In genomic region chr2:210954508-210954907, GRCh38 we compare ENCODE assay signal across 19 cellular contexts.
"Had no signal": no experiment of that assay in that cellular context is flagged by ENCODE, and none has a peak within 500 bp of the region (broad histone marks: within the 10 kb centered on the region; RNA-seq: fewer than 3 reads in every experiment).

No MANE protein-coding gene starts in this region.

- H2AFZ ChIP-seq: hepatocyte had no signal

- DNase-seq: dorsolateral prefrontal cortex; effector CD8-positive, alpha-beta T cell; foreskin melanocyte; head of caudate nucleus; kidney; left cardiac atrium; left ventricle myocardium inferior; lower lobe of right lung; natural killer cell; posterior cingulate gyrus; sigmoid colon; stimulated activated CD4-positive, alpha-beta T cell treated with anti-CD3 and anti-CD28 coated beads, Interleukin-12 subunit alpha, Interleukin-12 subunit beta, amount 100 ng/mL, for 4 hours; stimulated activated naive CD4-positive, alpha-beta T cell; stomach; substantia nigra; transverse colon had no signal

- H3K4me2 ChIP-seq: hepatocyte had no signal

- H3K4me3 ChIP-seq: dorsolateral prefrontal cortex, hepatocyte, left ventricle myocardium inferior, lower lobe of right lung, sigmoid colon, skin epidermis, stomach, thoracic aorta, transverse colon had no signal

- H3K27me3 ChIP-seq: dorsolateral prefrontal cortex, hepatocyte, sigmoid colon, stomach, transverse colon had no signal

- H3K4me1 ChIP-seq: left ventricle myocardium inferior, lower lobe of right lung, sigmoid colon, stomach, transverse colon had no signal

- H3K9me3 ChIP-seq: left ventricle myocardium inferior, lower lobe of right lung, sigmoid colon, stomach, thoracic aorta, transverse colon had no signal

- H3K79me2 ChIP-seq: hepatocyte had no signal

- H3K36me3 ChIP-seq: left ventricle myocardium inferior, lower lobe of right lung, sigmoid colon, stomach, thoracic aorta, transverse colon had no signal

- ATAC-seq: left cardiac atrium, lower lobe of right lung, natural killer cell had no signal

- H3K27ac ChIP-seq: dorsolateral prefrontal cortex, hepatocyte, left ventricle myocardium inferior, lower lobe of right lung, sigmoid colon, skin epidermis, stomach, thoracic aorta, transverse colon had no signal
